In the genomic region with DNA sequence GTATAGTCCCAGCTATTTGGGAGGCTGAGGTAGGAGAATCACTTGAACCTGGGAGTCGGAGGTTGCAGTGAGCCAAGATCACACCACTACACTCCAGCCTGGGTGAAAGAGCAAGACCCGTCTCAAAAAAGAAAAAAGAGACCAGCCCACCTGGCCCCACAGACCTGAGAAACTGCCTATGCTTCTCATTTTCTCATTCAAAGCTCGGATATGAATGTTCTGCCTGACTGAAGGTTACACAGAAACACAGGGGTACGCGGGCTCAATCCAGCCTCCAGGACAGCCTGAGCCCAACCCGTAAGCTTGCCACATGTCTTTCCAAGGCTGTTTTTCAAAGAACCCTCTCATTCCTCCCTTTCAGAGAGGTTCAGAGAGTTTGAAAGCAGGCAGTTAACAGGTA, we compare ENCODE assay signal across 24 cellular contexts. TPM values are rescaled to one million over a fixed set of nuclear protein-coding genes. Genes with fewer than 3 reads are reported as not detected.
"Had no signal": no experiment of that assay in that cellular context is flagged by ENCODE, and none has a peak within 500 bp of the region (broad histone marks: within the 10 kb centered on the region; RNA-seq: fewer than 3 reads in every experiment).

No MANE protein-coding gene starts in this region.

- H3K9me3 Mint-ChIP-seq: activated naive CD4-positive, alpha-beta T cell treated with anti-CD3 and anti-CD28 coated beads, Interleukin-2, amount 50 U/mL, for 24 hours; activated T-cell treated with anti-CD3 and anti-CD28 coated beads, Interleukin-2, amount 50 U/mL, for 24 hours; activated T-helper 1 cell treated with anti-CD3 and anti-CD28 coated beads, Interleukin-12 subunit alpha, Interleukin-12 subunit beta, Interleukin-2, Interleukin-4 antibody, amounts not matched to agents 30 ng/mL and 10 ng/mL and 1 ng/mL, durations not matched to agents 14 hours and 24 hours and 36 hours; WTC11 had no signal

- H3K36me3 ChIP-seq: breast epithelium had no signal

- H3K4me1 ChIP-seq: breast epithelium had no signal

- H3K27me3 Mint-ChIP-seq: activated naive CD4-positive, alpha-beta T cell treated with anti-CD3 and anti-CD28 coated beads, Interleukin-2, amount 50 U/mL, for 24 hours had no signal

- DNase-seq: activated CD4-positive, alpha-beta T cell treated with anti-CD3 and anti-CD28 coated beads for 48 hours; activated CD4-positive, alpha-beta T cell treated with anti-CD3 and anti-CD28 coated beads, Interleukin-2, amount 50 U/mL, for 4 hours; activated CD4-positive, CD25-positive, alpha-beta regulatory T cell treated with anti-CD3 and anti-CD28 coated beads, Interleukin-2, amount 50 U/mL, for 72 hours; activated CD8-positive, alpha-beta memory T cell treated with anti-CD3 and anti-CD28 coated beads, Interleukin-2, amount 50 U/mL, for 48 hours; activated CD8-positive, alpha-beta T cell treated with anti-CD3 and anti-CD28 coated beads, Interleukin-2, amount 10 ng/mL, durations not matched to agents 7 days and 5 days; activated effector memory CD4-positive, alpha-beta T cell treated with Interleukin-2 at 50 U/mL for 16 hours; activated naive CD4-positive, alpha-beta T cell; activated T-cell treated with anti-CD3 and anti-CD28 coated beads, Interleukin-2, amount 50 U/mL, for 24 hours; IMR-90; Kasumi-1; KBM-7; NCI-H1417 treated with DMSO at 0.1 percent for 48 hours; NCI-H1694; NCI-H510A treated with DMSO at 0.1 percent for 48 hours; PC-3; SHP77 treated with DMSO at 0.1 percent for 48 hours; T-helper 17 cell; T-helper 9 cell had no signal

- H3K27ac Mint-ChIP-seq: activated CD8-positive, alpha-beta T cell treated with anti-CD3 and anti-CD28 coated beads, Interleukin-2, amount 10 ng/mL, durations not matched to agents 7 days and 5 days; activated naive CD4-positive, alpha-beta T cell treated with anti-CD3 and anti-CD28 coated beads, Interleukin-2, amount 50 U/mL, for 24 hours; activated T-cell treated with anti-CD3 and anti-CD28 coated beads, Interleukin-2, amount 50 U/mL, for 24 hours; activated T-helper 1 cell treated with anti-CD3 and anti-CD28 coated beads, Interleukin-12 subunit alpha, Interleukin-12 subunit beta, Interleukin-2, Interleukin-4 antibody, amounts not matched to agents 30 ng/mL and 10 ng/mL and 1 ng/mL, durations not matched to agents 14 hours and 24 hours and 36 hours; T-helper 17 cell; WTC11 had no signal

- H3K27ac ChIP-seq: breast epithelium had no signal

- H3K4me3 ChIP-seq: breast epithelium had no signal

- H3K4me3 Mint-ChIP-seq: activated CD8-positive, alpha-beta T cell treated with anti-CD3 and anti-CD28 coated beads, Interleukin-2, amount 10 ng/mL, durations not matched to agents 7 days and 5 days; activated naive CD4-positive, alpha-beta T cell treated with anti-CD3 and anti-CD28 coated beads, Interleukin-2, amount 50 U/mL, for 24 hours; activated T-cell treated with anti-CD3 and anti-CD28 coated beads, Interleukin-2, amount 50 U/mL, for 24 hours; activated T-helper 1 cell treated with anti-CD3 and anti-CD28 coated beads, Interleukin-12 subunit alpha, Interleukin-12 subunit beta, Interleukin-2, Interleukin-4 antibody, amounts not matched to agents 30 ng/mL and 10 ng/mL and 1 ng/mL, durations not matched to agents 14 hours and 24 hours and 36 hours; T-helper 17 cell; WTC11 had no signal

- H3K9me3 ChIP-seq: breast epithelium had no signal

- H3K4me1 Mint-ChIP-seq: activated naive CD4-positive, alpha-beta T cell treated with anti-CD3 and anti-CD28 coated beads, Interleukin-2, amount 50 U/mL, for 24 hours had no signal

- ATAC-seq: activated CD8-positive, alpha-beta T cell treated with anti-CD3 and anti-CD28 coated beads, Interleukin-2, amount 10 ng/mL, durations not matched to agents 7 days and 5 days; PC-3; T-helper 17 cell; WTC11 had no signal

- H3K36me3 Mint-ChIP-seq: activated naive CD4-positive, alpha-beta T cell treated with anti-CD3 and anti-CD28 coated beads, Interleukin-2, amount 50 U/mL, for 24 hours; WTC11 had no signal

RNA-seq across cellular contexts. Expression of a gene that starts 9.7 kb away (rescaled TPM):
- total RNA-seq: activated CD8-positive, alpha-beta T cell treated with anti-CD3 and anti-CD28 coated beads, Interleukin-2, amount 10 ng/mL, durations not matched to agents 7 days and 5 days; activated T-helper 1 cell treated with anti-CD3 and anti-CD28 coated beads, Interleukin-12 subunit alpha, Interleukin-12 subunit beta, Interleukin-2, Interleukin-4 antibody, amounts not matched to agents 30 ng/mL and 10 ng/mL and 1 ng/mL, durations not matched to agents 14 hours and 24 hours and 36 hours; SK-MEL-5; T-helper 17 cell had no signal
- polyA plus RNA-seq: aorta had no signal

RNA-seq across cellular contexts. Expression of a gene that starts 19.8 kb away (rescaled TPM):
- total RNA-seq: PC-3, SK-MEL-5 had no signal

RNA-seq across cellular contexts. Expression of a gene that starts 28.1 kb away (rescaled TPM):
- total RNA-seq: activated CD8-positive, alpha-beta T cell treated with anti-CD3 and anti-CD28 coated beads, Interleukin-2, amount 10 ng/mL, durations not matched to agents 7 days and 5 days; activated T-helper 1 cell treated with anti-CD3 and anti-CD28 coated beads, Interleukin-12 subunit alpha, Interleukin-12 subunit beta, Interleukin-2, Interleukin-4 antibody, amounts not matched to agents 30 ng/mL and 10 ng/mL and 1 ng/mL, durations not matched to agents 14 hours and 24 hours and 36 hours; aorta; IMR-90; SK-MEL-5; T-helper 17 cell had no signal
- polyA plus RNA-seq: aorta had no signal
